Comparison of ENCODE assay signal across 1 cellular context in the genomic region with DNA sequence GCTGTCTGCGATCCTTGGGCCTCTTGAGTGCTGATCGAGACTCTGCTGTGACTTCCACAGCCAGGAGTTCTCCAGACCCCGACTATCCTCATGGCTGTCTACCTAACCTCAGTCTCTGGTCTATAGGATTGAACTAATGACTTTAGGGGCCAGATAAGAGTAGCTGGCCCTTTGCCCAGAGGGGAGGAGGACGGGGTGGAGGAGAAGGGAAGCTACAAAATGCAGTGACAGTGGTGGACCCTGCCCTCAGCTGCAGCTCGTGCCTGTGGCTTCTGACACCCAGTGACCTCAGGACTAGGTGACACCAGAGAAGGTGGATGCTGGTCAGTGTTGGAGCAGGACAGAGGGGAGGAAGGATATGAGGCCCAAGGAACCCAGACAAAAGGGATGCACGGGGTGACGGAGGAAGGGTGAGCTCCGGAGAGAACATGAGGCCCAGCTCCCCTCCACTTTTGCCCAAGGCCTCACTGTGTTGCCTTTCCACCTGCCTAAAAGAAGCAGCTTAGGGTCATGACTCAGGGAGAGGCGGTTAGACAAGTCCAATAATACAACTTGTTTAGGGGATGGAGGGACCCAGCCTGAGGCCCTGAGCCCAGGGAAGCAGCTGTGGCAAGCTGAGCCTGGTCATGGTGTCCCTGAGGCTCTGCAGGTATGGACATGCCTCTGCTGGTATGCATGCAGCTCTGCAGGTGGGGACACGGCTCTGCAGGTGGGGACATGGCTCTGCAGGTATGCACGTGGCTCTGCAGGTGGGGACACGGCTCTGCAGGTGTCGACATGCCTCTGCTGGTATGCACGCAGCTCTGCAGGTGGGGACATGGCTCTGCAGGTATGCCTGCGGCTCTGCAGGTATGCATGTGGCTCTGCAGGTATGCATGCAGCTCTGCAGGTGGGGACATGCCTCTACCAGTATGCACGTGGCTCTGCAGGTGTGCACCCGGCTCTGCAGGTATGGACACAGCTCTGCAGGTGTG.
TF ChIP-seq lines count a peak whose summit lies in the region.

No MANE protein-coding gene starts in this region.

TF ChIP-seq in HepG2, 621 proteins besides CTCF, POLR2A, EP300 and RAD21 (continued from another document and continues in another):
- TF ChIP-seq, protein P1, sequence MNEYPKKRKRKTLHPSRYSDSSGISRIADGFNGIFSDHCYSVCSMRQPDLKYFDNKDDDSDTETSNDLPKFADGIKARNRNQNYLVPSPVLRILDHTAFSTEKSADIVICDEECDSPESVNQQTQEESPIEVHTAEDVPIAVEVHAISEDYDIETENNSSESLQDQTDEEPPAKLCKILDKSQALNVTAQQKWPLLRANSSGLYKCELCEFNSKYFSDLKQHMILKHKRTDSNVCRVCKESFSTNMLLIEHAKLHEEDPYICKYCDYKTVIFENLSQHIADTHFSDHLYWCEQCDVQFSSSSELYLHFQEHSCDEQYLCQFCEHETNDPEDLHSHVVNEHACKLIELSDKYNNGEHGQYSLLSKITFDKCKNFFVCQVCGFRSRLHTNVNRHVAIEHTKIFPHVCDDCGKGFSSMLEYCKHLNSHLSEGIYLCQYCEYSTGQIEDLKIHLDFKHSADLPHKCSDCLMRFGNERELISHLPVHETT (CRISPR knock-in tag; conservative IDR thresholded peaks at IDR 0.05), result no peak
- TF ChIP-seq ZNF350 (CRISPR knock-in tag; IDR thresholded peaks at IDR 0.05; ENCODE audit: borderline replicate concordance, low read depth), result 0 out of 2 replicates have a peak, but pooled peaks have one; percentile 27
- no peak for TF ChIP-seq FIP1L1 (IDR thresholded peaks at IDR 0.05; ENCODE audit: borderline replicate concordance, insufficient read depth, low read depth, low read length)
- TF ChIP-seq ZNF574 (CRISPR knock-in tag; IDR thresholded peaks at IDR 0.05), result peak; percentile 59; the same call in 1 of the 2 replicates
- TF ChIP-seq, protein P2, sequence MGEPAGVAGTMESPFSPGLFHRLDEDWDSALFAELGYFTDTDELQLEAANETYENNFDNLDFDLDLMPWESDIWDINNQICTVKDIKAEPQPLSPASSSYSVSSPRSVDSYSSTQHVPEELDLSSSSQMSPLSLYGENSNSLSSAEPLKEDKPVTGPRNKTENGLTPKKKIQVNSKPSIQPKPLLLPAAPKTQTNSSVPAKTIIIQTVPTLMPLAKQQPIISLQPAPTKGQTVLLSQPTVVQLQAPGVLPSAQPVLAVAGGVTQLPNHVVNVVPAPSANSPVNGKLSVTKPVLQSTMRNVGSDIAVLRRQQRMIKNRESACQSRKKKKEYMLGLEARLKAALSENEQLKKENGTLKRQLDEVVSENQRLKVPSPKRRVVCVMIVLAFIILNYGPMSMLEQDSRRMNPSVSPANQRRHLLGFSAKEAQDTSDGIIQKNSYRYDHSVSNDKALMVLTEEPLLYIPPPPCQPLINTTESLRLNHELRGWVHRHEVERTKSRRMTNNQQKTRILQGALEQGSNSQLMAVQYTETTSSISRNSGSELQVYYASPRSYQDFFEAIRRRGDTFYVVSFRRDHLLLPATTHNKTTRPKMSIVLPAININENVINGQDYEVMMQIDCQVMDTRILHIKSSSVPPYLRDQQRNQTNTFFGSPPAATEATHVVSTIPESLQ (CRISPR knock-in tag; conservative IDR thresholded peaks at IDR 0.05), result no peak
- no peak for TF ChIP-seq ZMAT3 (CRISPR knock-in tag; conservative IDR thresholded peaks at IDR 0.05)
- TF ChIP-seq ZNF589 (CRISPR knock-in tag; conservative IDR thresholded peaks at IDR 0.05), result peak; percentile 81
- no peak for TF ChIP-seq ARID2 (CRISPR knock-in tag; IDR thresholded peaks at IDR 0.05; ENCODE audit: borderline replicate concordance)
- no peak for TF ChIP-seq PHF8 (CRISPR knock-in tag; IDR thresholded peaks at IDR 0.05)
- peak; percentile 96 for TF ChIP-seq ESRRA (CRISPR knock-in tag; IDR thresholded peaks at IDR 0.05; ENCODE audit: low read depth)
- TF ChIP-seq ZNF792 (CRISPR knock-in tag; IDR thresholded peaks at IDR 0.05), result no peak
- TF ChIP-seq PHF20 (CRISPR knock-in tag; IDR thresholded peaks at IDR 0.05), result no peak
- no peak for TF ChIP-seq NFRKB (IDR thresholded peaks at IDR 0.05)
- TF ChIP-seq ZNF274 (CRISPR knock-in tag; IDR thresholded peaks at IDR 0.05), result no peak
- no peak for TF ChIP-seq THYN1 (CRISPR knock-in tag; IDR thresholded peaks at IDR 0.05; ENCODE audit: borderline replicate concordance, low read depth)
- TF ChIP-seq THAP11 (CRISPR knock-in tag; IDR thresholded peaks at IDR 0.05), result no peak
- TF ChIP-seq JUNB (CRISPR knock-in tag; IDR thresholded peaks at IDR 0.05; ENCODE audit: borderline replicate concordance), result peak; percentile 35; the same call in 1 of the 2 replicates
- no peak for TF ChIP-seq GLI4 (CRISPR knock-in tag; IDR thresholded peaks at IDR 0.05; ENCODE audit: borderline replicate concordance)
- TF ChIP-seq ZNF839 (CRISPR knock-in tag; IDR thresholded peaks at IDR 0.05; ENCODE audit: borderline replicate concordance), result no peak
- peak; percentile 63; the same call in 1 of the 2 replicates for TF ChIP-seq REL (CRISPR knock-in tag; conservative IDR thresholded peaks at IDR 0.05)
- peak; percentile 44; the same call in 1 of the 2 replicates for TF ChIP-seq ZNF724P (CRISPR knock-in tag; IDR thresholded peaks at IDR 0.05; ENCODE audit: borderline replicate concordance)
- no peak for TF ChIP-seq AGO1 (IDR thresholded peaks at IDR 0.05; ENCODE audit: low read depth, low read length, poor library complexity, severe bottlenecking)
- TF ChIP-seq TGIF2 (CRISPR knock-in tag; IDR thresholded peaks at IDR 0.05), result 0 out of 2 replicates have a peak, but pooled peaks have one; percentile 45
- TF ChIP-seq, protein P3, sequence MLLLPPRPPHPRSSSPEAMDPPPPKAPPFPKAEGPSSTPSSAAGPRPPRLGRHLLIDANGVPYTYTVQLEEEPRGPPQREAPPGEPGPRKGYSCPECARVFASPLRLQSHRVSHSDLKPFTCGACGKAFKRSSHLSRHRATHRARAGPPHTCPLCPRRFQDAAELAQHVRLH (CRISPR knock-in tag; IDR thresholded peaks at IDR 0.05; ENCODE audit: borderline replicate concordance, low read depth), result no peak
- TF ChIP-seq ZNF614 (CRISPR knock-in tag; IDR thresholded peaks at IDR 0.05; ENCODE audit: borderline replicate concordance), result peak; percentile 43; the same call in 1 of the 2 replicates
- TF ChIP-seq FOXO4 (CRISPR knock-in tag; conservative IDR thresholded peaks at IDR 0.05), result no peak
- TF ChIP-seq YEATS4 (CRISPR knock-in tag; IDR thresholded peaks at IDR 0.05; ENCODE audit: borderline replicate concordance), result no peak; the same call in 1 of the 2 replicates
- TF ChIP-seq, protein P4, sequence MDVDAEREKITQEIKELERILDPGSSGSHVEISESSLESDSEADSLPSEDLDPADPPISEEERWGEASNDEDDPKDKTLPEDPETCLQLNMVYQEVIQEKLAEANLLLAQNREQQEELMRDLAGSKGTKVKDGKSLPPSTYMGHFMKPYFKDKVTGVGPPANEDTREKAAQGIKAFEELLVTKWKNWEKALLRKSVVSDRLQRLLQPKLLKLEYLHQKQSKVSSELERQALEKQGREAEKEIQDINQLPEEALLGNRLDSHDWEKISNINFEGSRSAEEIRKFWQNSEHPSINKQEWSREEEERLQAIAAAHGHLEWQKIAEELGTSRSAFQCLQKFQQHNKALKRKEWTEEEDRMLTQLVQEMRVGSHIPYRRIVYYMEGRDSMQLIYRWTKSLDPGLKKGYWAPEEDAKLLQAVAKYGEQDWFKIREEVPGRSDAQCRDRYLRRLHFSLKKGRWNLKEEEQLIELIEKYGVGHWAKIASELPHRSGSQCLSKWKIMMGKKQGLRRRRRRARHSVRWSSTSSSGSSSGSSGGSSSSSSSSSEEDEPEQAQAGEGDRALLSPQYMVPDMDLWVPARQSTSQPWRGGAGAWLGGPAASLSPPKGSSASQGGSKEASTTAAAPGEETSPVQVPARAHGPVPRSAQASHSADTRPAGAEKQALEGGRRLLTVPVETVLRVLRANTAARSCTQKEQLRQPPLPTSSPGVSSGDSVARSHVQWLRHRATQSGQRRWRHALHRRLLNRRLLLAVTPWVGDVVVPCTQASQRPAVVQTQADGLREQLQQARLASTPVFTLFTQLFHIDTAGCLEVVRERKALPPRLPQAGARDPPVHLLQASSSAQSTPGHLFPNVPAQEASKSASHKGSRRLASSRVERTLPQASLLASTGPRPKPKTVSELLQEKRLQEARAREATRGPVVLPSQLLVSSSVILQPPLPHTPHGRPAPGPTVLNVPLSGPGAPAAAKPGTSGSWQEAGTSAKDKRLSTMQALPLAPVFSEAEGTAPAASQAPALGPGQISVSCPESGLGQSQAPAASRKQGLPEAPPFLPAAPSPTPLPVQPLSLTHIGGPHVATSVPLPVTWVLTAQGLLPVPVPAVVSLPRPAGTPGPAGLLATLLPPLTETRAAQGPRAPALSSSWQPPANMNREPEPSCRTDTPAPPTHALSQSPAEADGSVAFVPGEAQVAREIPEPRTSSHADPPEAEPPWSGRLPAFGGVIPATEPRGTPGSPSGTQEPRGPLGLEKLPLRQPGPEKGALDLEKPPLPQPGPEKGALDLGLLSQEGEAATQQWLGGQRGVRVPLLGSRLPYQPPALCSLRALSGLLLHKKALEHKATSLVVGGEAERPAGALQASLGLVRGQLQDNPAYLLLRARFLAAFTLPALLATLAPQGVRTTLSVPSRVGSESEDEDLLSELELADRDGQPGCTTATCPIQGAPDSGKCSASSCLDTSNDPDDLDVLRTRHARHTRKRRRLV (CRISPR knock-in tag; IDR thresholded peaks at IDR 0.05), result no peak
- no peak for TF ChIP-seq NBN (conservative IDR thresholded peaks at IDR 0.05)
- peak; percentile 90 for TF ChIP-seq RXRB (CRISPR knock-in tag; IDR thresholded peaks at IDR 0.05; ENCODE audit: borderline replicate concordance)
- no peak for TF ChIP-seq CBFB (CRISPR knock-in tag; IDR thresholded peaks at IDR 0.05)
- TF ChIP-seq, protein P5, sequence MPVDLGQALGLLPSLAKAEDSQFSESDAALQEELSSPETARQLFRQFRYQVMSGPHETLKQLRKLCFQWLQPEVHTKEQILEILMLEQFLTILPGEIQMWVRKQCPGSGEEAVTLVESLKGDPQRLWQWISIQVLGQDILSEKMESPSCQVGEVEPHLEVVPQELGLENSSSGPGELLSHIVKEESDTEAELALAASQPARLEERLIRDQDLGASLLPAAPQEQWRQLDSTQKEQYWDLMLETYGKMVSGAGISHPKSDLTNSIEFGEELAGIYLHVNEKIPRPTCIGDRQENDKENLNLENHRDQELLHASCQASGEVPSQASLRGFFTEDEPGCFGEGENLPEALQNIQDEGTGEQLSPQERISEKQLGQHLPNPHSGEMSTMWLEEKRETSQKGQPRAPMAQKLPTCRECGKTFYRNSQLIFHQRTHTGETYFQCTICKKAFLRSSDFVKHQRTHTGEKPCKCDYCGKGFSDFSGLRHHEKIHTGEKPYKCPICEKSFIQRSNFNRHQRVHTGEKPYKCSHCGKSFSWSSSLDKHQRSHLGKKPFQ (CRISPR knock-in tag; IDR thresholded peaks at IDR 0.05; ENCODE audit: insufficient replicate concordance), result no peak
- no peak for TF ChIP-seq SIX4 (CRISPR knock-in tag; IDR thresholded peaks at IDR 0.05)
- TF ChIP-seq, protein P6, sequence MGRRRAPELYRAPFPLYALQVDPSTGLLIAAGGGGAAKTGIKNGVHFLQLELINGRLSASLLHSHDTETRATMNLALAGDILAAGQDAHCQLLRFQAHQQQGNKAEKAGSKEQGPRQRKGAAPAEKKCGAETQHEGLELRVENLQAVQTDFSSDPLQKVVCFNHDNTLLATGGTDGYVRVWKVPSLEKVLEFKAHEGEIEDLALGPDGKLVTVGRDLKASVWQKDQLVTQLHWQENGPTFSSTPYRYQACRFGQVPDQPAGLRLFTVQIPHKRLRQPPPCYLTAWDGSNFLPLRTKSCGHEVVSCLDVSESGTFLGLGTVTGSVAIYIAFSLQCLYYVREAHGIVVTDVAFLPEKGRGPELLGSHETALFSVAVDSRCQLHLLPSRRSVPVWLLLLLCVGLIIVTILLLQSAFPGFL (CRISPR knock-in tag; IDR thresholded peaks at IDR 0.05), result no peak
- no peak for TF ChIP-seq TCF7L2 (IDR thresholded peaks at IDR 0.05; ENCODE audit: low read depth, low read length)
- TF ChIP-seq, protein P7, sequence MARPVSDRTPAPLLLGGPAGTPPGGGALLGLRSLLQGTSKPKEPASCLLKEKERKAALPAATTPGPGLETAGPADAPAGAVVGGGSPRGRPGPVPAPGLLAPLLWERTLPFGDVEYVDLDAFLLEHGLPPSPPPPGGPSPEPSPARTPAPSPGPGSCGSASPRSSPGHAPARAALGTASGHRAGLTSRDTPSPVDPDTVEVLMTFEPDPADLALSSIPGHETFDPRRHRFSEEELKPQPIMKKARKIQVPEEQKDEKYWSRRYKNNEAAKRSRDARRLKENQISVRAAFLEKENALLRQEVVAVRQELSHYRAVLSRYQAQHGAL (CRISPR knock-in tag; IDR thresholded peaks at IDR 0.05; ENCODE audit: not compliant biosample characterization), result no peak
- TF ChIP-seq CREB3 (CRISPR knock-in tag; IDR thresholded peaks at IDR 0.05), result no peak
- TF ChIP-seq RELA (CRISPR knock-in tag; IDR thresholded peaks at IDR 0.05), result no peak
- no peak for TF ChIP-seq SALL2 (CRISPR knock-in tag; IDR thresholded peaks at IDR 0.05)
- no peak for TF ChIP-seq SKI (IDR thresholded peaks at IDR 0.05; ENCODE audit: partially characterized antibody)
